1 cellular context compared by ENCODE assay signal in genomic region chr14:76929927-76930326, GRCh38.
TF ChIP-seq lines count a peak whose summit lies in the region.

No MANE protein-coding gene starts in this region.

TF ChIP-seq in GM23338, 12 proteins besides CTCF, POLR2A, EP300 and RAD21 (continued from another document):
- TF ChIP-seq, protein P1, sequence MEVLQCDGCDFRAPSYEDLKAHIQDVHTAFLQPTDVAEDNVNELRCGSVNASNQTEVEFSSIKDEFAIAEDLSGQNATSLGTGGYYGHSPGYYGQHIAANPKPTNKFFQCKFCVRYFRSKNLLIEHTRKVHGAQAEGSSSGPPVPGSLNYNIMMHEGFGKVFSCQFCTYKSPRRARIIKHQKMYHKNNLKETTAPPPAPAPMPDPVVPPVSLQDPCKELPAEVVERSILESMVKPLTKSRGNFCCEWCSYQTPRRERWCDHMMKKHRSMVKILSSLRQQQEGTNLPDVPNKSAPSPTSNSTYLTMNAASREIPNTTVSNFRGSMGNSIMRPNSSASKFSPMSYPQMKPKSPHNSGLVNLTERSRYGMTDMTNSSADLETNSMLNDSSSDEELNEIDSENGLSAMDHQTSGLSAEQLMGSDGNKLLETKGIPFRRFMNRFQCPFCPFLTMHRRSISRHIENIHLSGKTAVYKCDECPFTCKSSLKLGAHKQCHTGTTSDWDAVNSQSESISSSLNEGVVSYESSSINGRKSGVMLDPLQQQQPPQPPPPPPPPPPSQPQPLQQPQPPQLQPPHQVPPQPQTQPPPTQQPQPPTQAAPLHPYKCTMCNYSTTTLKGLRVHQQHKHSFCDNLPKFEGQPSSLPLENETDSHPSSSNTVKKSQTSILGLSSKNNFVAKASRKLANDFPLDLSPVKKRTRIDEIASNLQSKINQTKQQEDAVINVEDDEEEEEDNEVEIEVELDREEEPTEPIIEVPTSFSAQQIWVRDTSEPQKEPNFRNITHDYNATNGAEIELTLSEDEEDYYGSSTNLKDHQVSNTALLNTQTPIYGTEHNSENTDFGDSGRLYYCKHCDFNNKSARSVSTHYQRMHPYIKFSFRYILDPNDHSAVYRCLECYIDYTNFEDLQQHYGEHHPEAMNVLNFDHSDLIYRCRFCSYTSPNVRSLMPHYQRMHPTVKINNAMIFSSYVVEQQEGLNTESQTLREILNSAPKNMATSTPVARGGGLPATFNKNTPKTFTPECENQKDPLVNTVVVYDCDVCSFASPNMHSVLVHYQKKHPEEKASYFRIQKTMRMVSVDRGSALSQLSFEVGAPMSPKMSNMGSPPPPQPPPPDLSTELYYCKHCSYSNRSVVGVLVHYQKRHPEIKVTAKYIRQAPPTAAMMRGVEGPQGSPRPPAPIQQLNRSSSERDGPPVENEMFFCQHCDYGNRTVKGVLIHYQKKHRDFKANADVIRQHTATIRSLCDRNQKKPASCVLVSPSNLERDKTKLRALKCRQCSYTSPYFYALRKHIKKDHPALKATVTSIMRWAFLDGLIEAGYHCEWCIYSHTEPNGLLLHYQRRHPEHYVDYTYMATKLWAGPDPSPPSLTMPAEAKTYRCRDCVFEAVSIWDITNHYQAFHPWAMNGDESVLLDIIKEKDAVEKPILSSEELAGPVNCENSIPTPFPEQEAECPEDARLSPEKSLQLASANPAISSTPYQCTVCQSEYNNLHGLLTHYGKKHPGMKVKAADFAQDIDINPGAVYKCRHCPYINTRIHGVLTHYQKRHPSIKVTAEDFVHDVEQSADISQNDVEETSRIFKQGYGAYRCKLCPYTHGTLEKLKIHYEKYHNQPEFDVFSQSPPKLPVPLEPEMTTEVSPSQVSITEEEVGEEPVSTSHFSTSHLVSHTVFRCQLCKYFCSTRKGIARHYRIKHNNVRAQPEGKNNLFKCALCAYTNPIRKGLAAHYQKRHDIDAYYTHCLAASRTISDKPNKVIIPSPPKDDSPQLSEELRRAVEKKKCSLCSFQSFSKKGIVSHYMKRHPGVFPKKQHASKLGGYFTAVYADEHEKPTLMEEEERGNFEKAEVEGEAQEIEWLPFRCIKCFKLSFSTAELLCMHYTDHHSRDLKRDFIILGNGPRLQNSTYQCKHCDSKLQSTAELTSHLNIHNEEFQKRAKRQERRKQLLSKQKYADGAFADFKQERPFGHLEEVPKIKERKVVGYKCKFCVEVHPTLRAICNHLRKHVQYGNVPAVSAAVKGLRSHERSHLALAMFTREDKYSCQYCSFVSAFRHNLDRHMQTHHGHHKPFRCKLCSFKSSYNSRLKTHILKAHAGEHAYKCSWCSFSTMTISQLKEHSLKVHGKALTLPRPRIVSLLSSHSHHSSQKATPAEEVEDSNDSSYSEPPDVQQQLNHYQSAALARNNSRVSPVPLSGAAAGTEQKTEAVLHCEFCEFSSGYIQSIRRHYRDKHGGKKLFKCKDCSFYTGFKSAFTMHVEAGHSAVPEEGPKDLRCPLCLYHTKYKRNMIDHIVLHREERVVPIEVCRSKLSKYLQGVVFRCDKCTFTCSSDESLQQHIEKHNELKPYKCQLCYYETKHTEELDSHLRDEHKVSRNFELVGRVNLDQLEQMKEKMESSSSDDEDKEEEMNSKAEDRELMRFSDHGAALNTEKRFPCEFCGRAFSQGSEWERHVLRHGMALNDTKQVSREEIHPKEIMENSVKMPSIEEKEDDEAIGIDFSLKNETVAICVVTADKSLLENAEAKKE (CRISPR knock-in tag; IDR thresholded peaks at IDR 0.05) = no peak
- no peak for TF ChIP-seq REST (IDR thresholded peaks at IDR 0.05; ENCODE audit: unreplicated experiment)
